In genomic region chr13:72545030-72545719, GRCh38 we compare ENCODE assay signal across 1 cellular context.
TF ChIP-seq lines count a peak whose summit lies in the region.

No MANE protein-coding gene starts in this region.

TF ChIP-seq in HepG2, 621 proteins besides CTCF, POLR2A, EP300 and RAD21 (continued from another document and continues in another):
- TF ChIP-seq, protein P1, sequence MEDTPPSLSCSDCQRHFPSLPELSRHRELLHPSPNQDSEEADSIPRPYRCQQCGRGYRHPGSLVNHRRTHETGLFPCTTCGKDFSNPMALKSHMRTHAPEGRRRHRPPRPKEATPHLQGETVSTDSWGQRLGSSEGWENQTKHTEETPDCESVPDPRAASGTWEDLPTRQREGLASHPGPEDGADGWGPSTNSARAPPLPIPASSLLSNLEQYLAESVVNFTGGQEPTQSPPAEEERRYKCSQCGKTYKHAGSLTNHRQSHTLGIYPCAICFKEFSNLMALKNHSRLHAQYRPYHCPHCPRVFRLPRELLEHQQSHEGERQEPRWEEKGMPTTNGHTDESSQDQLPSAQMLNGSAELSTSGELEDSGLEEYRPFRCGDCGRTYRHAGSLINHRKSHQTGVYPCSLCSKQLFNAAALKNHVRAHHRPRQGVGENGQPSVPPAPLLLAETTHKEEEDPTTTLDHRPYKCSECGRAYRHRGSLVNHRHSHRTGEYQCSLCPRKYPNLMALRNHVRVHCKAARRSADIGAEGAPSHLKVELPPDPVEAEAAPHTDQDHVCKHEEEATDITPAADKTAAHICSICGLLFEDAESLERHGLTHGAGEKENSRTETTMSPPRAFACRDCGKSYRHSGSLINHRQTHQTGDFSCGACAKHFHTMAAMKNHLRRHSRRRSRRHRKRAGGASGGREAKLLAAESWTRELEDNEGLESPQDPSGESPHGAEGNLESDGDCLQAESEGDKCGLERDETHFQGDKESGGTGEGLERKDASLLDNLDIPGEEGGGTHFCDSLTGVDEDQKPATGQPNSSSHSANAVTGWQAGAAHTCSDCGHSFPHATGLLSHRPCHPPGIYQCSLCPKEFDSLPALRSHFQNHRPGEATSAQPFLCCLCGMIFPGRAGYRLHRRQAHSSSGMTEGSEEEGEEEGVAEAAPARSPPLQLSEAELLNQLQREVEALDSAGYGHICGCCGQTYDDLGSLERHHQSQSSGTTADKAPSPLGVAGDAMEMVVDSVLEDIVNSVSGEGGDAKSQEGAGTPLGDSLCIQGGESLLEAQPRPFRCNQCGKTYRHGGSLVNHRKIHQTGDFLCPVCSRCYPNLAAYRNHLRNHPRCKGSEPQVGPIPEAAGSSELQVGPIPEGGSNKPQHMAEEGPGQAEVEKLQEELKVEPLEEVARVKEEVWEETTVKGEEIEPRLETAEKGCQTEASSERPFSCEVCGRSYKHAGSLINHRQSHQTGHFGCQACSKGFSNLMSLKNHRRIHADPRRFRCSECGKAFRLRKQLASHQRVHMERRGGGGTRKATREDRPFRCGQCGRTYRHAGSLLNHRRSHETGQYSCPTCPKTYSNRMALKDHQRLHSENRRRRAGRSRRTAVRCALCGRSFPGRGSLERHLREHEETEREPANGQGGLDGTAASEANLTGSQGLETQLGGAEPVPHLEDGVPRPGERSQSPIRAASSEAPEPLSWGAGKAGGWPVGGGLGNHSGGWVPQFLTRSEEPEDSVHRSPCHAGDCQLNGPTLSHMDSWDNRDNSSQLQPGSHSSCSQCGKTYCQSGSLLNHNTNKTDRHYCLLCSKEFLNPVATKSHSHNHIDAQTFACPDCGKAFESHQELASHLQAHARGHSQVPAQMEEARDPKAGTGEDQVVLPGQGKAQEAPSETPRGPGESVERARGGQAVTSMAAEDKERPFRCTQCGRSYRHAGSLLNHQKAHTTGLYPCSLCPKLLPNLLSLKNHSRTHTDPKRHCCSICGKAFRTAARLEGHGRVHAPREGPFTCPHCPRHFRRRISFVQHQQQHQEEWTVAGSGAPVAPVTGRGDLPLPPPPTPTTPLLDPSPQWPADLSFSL (CRISPR knock-in tag; IDR thresholded peaks at IDR 0.05) = no peak
- TF ChIP-seq, protein P2, sequence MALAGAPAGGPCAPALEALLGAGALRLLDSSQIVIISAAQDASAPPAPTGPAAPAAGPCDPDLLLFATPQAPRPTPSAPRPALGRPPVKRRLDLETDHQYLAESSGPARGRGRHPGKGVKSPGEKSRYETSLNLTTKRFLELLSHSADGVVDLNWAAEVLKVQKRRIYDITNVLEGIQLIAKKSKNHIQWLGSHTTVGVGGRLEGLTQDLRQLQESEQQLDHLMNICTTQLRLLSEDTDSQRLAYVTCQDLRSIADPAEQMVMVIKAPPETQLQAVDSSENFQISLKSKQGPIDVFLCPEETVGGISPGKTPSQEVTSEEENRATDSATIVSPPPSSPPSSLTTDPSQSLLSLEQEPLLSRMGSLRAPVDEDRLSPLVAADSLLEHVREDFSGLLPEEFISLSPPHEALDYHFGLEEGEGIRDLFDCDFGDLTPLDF (CRISPR knock-in tag; IDR thresholded peaks at IDR 0.05) = no peak
- TF ChIP-seq MAFF (IDR thresholded peaks at IDR 0.05; ENCODE audit: low read depth, low read length) (0 out of 2 replicates have a peak, but pooled peaks have one; percentile 1), ZFX (CRISPR knock-in tag; IDR thresholded peaks at IDR 0.05; ENCODE audit: low read depth) (no peak), ZSCAN9 (CRISPR knock-in tag; IDR thresholded peaks at IDR 0.05; ENCODE audit: borderline replicate concordance) (0 out of 2 replicates have a peak, but pooled peaks have one; percentile 56), ZNF792 (CRISPR knock-in tag; IDR thresholded peaks at IDR 0.05) (peak; percentile 90), GZF1 (CRISPR knock-in tag; IDR thresholded peaks at IDR 0.05) (no peak), ESRRA (CRISPR knock-in tag; IDR thresholded peaks at IDR 0.05; ENCODE audit: low read depth) (peak; percentile 49; the same call in 1 of the 2 replicates), RFXANK (CRISPR knock-in tag; IDR thresholded peaks at IDR 0.05) (no peak), MXD4 (CRISPR knock-in tag; IDR thresholded peaks at IDR 0.05) (no peak), ZNF329 (CRISPR knock-in tag; IDR thresholded peaks at IDR 0.05; ENCODE audit: low read depth) (no peak), FOXK2 (IDR thresholded peaks at IDR 0.05) (peak; percentile 73), ZBTB10 (CRISPR knock-in tag; IDR thresholded peaks at IDR 0.05; ENCODE audit: borderline replicate concordance) (peak; percentile 43; the same call in 1 of the 2 replicates), ZNF276 (CRISPR knock-in tag; IDR thresholded peaks at IDR 0.05; ENCODE audit: low read depth) (no peak), RFX3 (CRISPR knock-in tag; IDR thresholded peaks at IDR 0.05) (no peak), DR1 (CRISPR knock-in tag; IDR thresholded peaks at IDR 0.05) (no peak), MLX (CRISPR knock-in tag; IDR thresholded peaks at IDR 0.05) (peak; percentile 64; the same call in 1 of the 2 replicates), ZKSCAN8 (CRISPR knock-in tag; IDR thresholded peaks at IDR 0.05; ENCODE audit: borderline replicate concordance) (no peak), ZNF460 (CRISPR knock-in tag; IDR thresholded peaks at IDR 0.05; ENCODE audit: borderline replicate concordance) (no peak), ZNF652 (CRISPR knock-in tag; IDR thresholded peaks at IDR 0.05; ENCODE audit: borderline replicate concordance, low read depth) (peak; percentile 56; the same call in 1 of the 2 replicates), SP140L (CRISPR knock-in tag; IDR thresholded peaks at IDR 0.05; ENCODE audit: borderline replicate concordance) (no peak; the same call in 1 of the 2 replicates), IKZF4 (CRISPR knock-in tag; IDR thresholded peaks at IDR 0.05; ENCODE audit: borderline replicate concordance, low read depth, not compliant biosample characterization) (no peak), ZNF75D (CRISPR knock-in tag; IDR thresholded peaks at IDR 0.05; ENCODE audit: borderline replicate concordance) (no peak), ZNF383 (CRISPR knock-in tag; IDR thresholded peaks at IDR 0.05; ENCODE audit: borderline replicate concordance) (no peak), MAFG (CRISPR knock-in tag; IDR thresholded peaks at IDR 0.05) (no peak)
- TF ChIP-seq, protein P3, sequence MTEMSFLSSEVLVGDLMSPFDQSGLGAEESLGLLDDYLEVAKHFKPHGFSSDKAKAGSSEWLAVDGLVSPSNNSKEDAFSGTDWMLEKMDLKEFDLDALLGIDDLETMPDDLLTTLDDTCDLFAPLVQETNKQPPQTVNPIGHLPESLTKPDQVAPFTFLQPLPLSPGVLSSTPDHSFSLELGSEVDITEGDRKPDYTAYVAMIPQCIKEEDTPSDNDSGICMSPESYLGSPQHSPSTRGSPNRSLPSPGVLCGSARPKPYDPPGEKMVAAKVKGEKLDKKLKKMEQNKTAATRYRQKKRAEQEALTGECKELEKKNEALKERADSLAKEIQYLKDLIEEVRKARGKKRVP (CRISPR knock-in tag; IDR thresholded peaks at IDR 0.05) = 0 out of 4 replicates have a peak, but pooled peaks of 1 of the 2 experiments have one; percentile 11
- TF ChIP-seq, protein P4, sequence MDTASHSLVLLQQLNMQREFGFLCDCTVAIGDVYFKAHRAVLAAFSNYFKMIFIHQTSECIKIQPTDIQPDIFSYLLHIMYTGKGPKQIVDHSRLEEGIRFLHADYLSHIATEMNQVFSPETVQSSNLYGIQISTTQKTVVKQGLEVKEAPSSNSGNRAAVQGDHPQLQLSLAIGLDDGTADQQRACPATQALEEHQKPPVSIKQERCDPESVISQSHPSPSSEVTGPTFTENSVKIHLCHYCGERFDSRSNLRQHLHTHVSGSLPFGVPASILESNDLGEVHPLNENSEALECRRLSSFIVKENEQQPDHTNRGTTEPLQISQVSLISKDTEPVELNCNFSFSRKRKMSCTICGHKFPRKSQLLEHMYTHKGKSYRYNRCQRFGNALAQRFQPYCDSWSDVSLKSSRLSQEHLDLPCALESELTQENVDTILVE (CRISPR knock-in tag; IDR thresholded peaks at IDR 0.05) = peak; percentile 46; the same call in 1 of the 2 replicates
- TF ChIP-seq, protein P5, sequence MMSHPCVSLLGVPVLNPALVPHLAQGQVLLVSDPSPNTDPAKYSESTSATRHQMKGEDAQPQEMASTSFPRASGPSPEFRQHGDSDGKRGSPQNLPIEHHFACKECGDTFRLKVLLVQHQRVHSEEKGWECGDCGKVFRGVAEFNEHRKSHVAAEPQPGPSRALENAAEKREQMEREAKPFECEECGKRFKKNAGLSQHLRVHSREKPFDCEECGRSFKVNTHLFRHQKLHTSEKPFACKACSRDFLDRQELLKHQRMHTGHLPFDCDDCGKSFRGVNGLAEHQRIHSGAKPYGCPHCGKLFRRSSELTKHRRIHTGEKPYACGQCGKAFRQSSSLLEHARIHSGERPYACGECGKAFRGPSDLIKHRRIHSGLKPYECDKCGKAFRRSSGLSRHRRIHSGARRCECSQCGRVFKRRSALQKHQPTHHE (CRISPR knock-in tag; IDR thresholded peaks at IDR 0.05; ENCODE audit: borderline replicate concordance) = no peak
- TF ChIP-seq, protein P6, sequence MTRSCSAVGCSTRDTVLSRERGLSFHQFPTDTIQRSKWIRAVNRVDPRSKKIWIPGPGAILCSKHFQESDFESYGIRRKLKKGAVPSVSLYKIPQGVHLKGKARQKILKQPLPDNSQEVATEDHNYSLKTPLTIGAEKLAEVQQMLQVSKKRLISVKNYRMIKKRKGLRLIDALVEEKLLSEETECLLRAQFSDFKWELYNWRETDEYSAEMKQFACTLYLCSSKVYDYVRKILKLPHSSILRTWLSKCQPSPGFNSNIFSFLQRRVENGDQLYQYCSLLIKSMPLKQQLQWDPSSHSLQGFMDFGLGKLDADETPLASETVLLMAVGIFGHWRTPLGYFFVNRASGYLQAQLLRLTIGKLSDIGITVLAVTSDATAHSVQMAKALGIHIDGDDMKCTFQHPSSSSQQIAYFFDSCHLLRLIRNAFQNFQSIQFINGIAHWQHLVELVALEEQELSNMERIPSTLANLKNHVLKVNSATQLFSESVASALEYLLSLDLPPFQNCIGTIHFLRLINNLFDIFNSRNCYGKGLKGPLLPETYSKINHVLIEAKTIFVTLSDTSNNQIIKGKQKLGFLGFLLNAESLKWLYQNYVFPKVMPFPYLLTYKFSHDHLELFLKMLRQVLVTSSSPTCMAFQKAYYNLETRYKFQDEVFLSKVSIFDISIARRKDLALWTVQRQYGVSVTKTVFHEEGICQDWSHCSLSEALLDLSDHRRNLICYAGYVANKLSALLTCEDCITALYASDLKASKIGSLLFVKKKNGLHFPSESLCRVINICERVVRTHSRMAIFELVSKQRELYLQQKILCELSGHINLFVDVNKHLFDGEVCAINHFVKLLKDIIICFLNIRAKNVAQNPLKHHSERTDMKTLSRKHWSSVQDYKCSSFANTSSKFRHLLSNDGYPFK (CRISPR knock-in tag; IDR thresholded peaks at IDR 0.05; ENCODE audit: borderline replicate concordance) = no peak
- TF ChIP-seq, protein P7, sequence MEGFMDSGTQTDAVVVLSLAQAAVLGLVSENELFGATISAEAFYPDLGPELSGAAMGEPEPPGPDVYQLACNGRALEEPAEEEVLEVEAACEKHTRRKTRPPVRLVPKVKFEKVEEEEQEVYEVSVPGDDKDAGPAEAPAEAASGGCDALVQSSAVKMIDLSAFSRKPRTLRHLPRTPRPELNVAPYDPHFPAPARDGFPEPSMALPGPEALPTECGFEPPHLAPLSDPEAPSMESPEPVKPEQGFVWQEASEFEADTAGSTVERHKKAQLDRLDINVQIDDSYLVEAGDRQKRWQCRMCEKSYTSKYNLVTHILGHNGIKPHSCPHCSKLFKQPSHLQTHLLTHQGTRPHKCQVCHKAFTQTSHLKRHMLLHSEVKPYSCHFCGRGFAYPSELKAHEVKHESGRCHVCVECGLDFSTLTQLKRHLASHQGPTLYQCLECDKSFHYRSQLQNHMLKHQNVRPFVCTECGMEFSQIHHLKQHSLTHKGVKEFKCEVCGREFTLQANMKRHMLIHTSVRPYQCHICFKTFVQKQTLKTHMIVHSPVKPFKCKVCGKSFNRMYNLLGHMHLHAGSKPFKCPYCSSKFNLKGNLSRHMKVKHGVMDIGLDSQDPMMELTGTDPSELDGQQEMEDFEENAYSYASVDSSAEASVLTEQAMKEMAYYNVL (CRISPR knock-in tag; IDR thresholded peaks at IDR 0.05; ENCODE audit: borderline replicate concordance) = peak; percentile 83; the same call in 1 of the 2 replicates
- TF ChIP-seq, protein P8, sequence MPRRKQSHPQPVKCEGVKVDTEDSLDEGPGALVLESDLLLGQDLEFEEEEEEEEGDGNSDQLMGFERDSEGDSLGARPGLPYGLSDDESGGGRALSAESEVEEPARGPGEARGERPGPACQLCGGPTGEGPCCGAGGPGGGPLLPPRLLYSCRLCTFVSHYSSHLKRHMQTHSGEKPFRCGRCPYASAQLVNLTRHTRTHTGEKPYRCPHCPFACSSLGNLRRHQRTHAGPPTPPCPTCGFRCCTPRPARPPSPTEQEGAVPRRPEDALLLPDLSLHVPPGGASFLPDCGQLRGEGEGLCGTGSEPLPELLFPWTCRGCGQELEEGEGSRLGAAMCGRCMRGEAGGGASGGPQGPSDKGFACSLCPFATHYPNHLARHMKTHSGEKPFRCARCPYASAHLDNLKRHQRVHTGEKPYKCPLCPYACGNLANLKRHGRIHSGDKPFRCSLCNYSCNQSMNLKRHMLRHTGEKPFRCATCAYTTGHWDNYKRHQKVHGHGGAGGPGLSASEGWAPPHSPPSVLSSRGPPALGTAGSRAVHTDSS (CRISPR knock-in tag; conservative IDR thresholded peaks at IDR 0.05) = no peak
